30 cellular contexts compared by ENCODE assay signal in genomic region chr3:51429138-51429537, GRCh38.
"Had no signal": no experiment of that assay in that cellular context is flagged by ENCODE, and none has a peak within 500 bp of the region (broad histone marks: within the 10 kb centered on the region; RNA-seq: fewer than 3 reads in every experiment).

No MANE protein-coding gene starts in this region.

- H3K27ac Mint-ChIP-seq: activated B cell treated with CpG ODN at 0.5 μM for 24 hours; activated CD4-positive, alpha-beta memory T cell treated with anti-CD3 and anti-CD28 coated beads for 36 hours; activated CD8-positive, alpha-beta memory T cell treated with anti-CD3 and anti-CD28 coated beads, Interleukin-2, amount 10 ng/mL, durations not matched to agents 7 days and 5 days; activated naive CD4-positive, alpha-beta T cell treated with anti-CD3 and anti-CD28 coated beads for 36 hours; activated naive CD4-positive, alpha-beta T cell treated with anti-CD3 and anti-CD28 coated beads, Interleukin-2, amount 50 U/mL, for 24 hours; activated naive CD8-positive, alpha-beta T cell treated with anti-CD3 and anti-CD28 coated beads for 36 hours; activated T-helper 1 cell treated with anti-CD3 and anti-CD28 coated beads, Interleukin-12 subunit alpha, Interleukin-12 subunit beta, Interleukin-2, Interleukin-4 antibody, amounts not matched to agents 30 ng/mL and 10 ng/mL and 1 ng/mL, durations not matched to agents 14 hours and 24 hours and 36 hours; activated T-helper 2 cell treated with anti-CD3 and anti-CD28 coated beads, Interferon-gamma antibody, Interleukin-2, Interleukin-4, amounts not matched to agents 10 μg/mL and 5 μg/mL and 100 μg/mL, durations not matched to agents 14 hours and 24 hours and 36 hours; T-helper 17 cell; T-helper 2 cell treated with Interferon-gamma antibody and Interleukin-4, amounts not matched to agents 5 μg/mL and 100 μg/mL, for 36 hours had no signal

- H3K27me3 ChIP-seq: brain microvascular endothelial cell, esophagus squamous epithelium, gastroesophageal sphincter had no signal

- H3K27ac ChIP-seq: brain microvascular endothelial cell, epithelial cell of prostate, esophagus squamous epithelium, gastroesophageal sphincter, WERI-Rb-1 had no signal

- ATAC-seq: activated CD4-positive, CD25-positive, alpha-beta regulatory T cell treated with anti-CD3 and anti-CD28 coated beads, Interleukin-2, amount 50 U/mL, for 24 hours; activated CD8-positive, alpha-beta memory T cell treated with anti-CD3 and anti-CD28 coated beads, Interleukin-2, amount 10 ng/mL, durations not matched to agents 7 days and 5 days; activated CD8-positive, alpha-beta T cell treated with anti-CD3 and anti-CD28 coated beads, Interleukin-2, amount 10 ng/mL, durations not matched to agents 7 days and 5 days; gastroesophageal sphincter; T-helper 17 cell had no signal

- H3K4me3 Mint-ChIP-seq: activated B cell treated with CpG ODN at 0.5 μM for 24 hours; activated CD4-positive, alpha-beta memory T cell treated with anti-CD3 and anti-CD28 coated beads for 36 hours; activated CD8-positive, alpha-beta memory T cell treated with anti-CD3 and anti-CD28 coated beads, Interleukin-2, amount 10 ng/mL, durations not matched to agents 7 days and 5 days; activated CD8-positive, alpha-beta T cell treated with anti-CD3 and anti-CD28 coated beads, Interleukin-2, amount 10 ng/mL, durations not matched to agents 7 days and 5 days; activated naive CD4-positive, alpha-beta T cell treated with anti-CD3 and anti-CD28 coated beads for 36 hours; activated naive CD4-positive, alpha-beta T cell treated with anti-CD3 and anti-CD28 coated beads, Interleukin-2, amount 50 U/mL, for 24 hours; activated naive CD8-positive, alpha-beta T cell treated with anti-CD3 and anti-CD28 coated beads for 36 hours; activated T-helper 1 cell treated with anti-CD3 and anti-CD28 coated beads, Interleukin-12 subunit alpha, Interleukin-12 subunit beta, Interleukin-2, Interleukin-4 antibody, amounts not matched to agents 30 ng/mL and 10 ng/mL and 1 ng/mL, durations not matched to agents 14 hours and 24 hours and 36 hours; T-helper 17 cell; T-helper 2 cell treated with Interferon-gamma antibody and Interleukin-4, amounts not matched to agents 5 μg/mL and 100 μg/mL, for 36 hours had no signal

- H3K27me3 Mint-ChIP-seq: activated B cell treated with CpG ODN at 0.5 μM for 24 hours; activated CD4-positive, alpha-beta memory T cell treated with anti-CD3 and anti-CD28 coated beads for 36 hours; activated CD8-positive, alpha-beta memory T cell treated with anti-CD3 and anti-CD28 coated beads, Interleukin-2, amount 10 ng/mL, durations not matched to agents 7 days and 5 days; activated naive CD4-positive, alpha-beta T cell treated with anti-CD3 and anti-CD28 coated beads, Interleukin-2, amount 50 U/mL, for 24 hours; activated naive CD8-positive, alpha-beta T cell treated with anti-CD3 and anti-CD28 coated beads for 36 hours; T-helper 17 cell had no signal

- H3K4me3 ChIP-seq: esophagus squamous epithelium, gastroesophageal sphincter had no signal

- H3K4me1 ChIP-seq: esophagus squamous epithelium had no signal

- H3K9me3 ChIP-seq: esophagus squamous epithelium, gastroesophageal sphincter had no signal

- H3K9me3 Mint-ChIP-seq: activated B cell treated with CpG ODN at 0.5 μM for 24 hours; activated CD4-positive, alpha-beta memory T cell treated with anti-CD3 and anti-CD28 coated beads for 36 hours; activated naive CD4-positive, alpha-beta T cell treated with anti-CD3 and anti-CD28 coated beads for 36 hours; activated naive CD4-positive, alpha-beta T cell treated with anti-CD3 and anti-CD28 coated beads, Interleukin-2, amount 50 U/mL, for 24 hours; activated naive CD8-positive, alpha-beta T cell treated with anti-CD3 and anti-CD28 coated beads for 36 hours; activated T-helper 1 cell treated with anti-CD3 and anti-CD28 coated beads, Interleukin-12 subunit alpha, Interleukin-12 subunit beta, Interleukin-2, Interleukin-4 antibody, amounts not matched to agents 30 ng/mL and 10 ng/mL and 1 ng/mL, durations not matched to agents 14 hours and 24 hours and 36 hours; activated T-helper 2 cell treated with anti-CD3 and anti-CD28 coated beads, Interferon-gamma antibody, Interleukin-2, Interleukin-4, amounts not matched to agents 10 μg/mL and 5 μg/mL and 100 μg/mL, durations not matched to agents 14 hours and 24 hours and 36 hours; T-helper 2 cell treated with Interferon-gamma antibody and Interleukin-4, amounts not matched to agents 5 μg/mL and 100 μg/mL, for 36 hours had no signal

- H3K4me1 Mint-ChIP-seq: activated B cell treated with CpG ODN at 0.5 μM for 24 hours; activated CD8-positive, alpha-beta memory T cell treated with anti-CD3 and anti-CD28 coated beads, Interleukin-2, amount 10 ng/mL, durations not matched to agents 7 days and 5 days; activated naive CD4-positive, alpha-beta T cell treated with anti-CD3 and anti-CD28 coated beads, Interleukin-2, amount 50 U/mL, for 24 hours; activated naive CD8-positive, alpha-beta T cell treated with anti-CD3 and anti-CD28 coated beads for 36 hours had no signal

- DNase-seq: activated B cell treated with CpG ODN at 0.5 μM for 24 hours; activated CD4-positive, alpha-beta memory T cell treated with anti-CD3 and anti-CD28 coated beads for 36 hours; activated CD4-positive, alpha-beta T cell treated with anti-CD3 and anti-CD28 coated beads for 48 hours; activated CD8-positive, alpha-beta memory T cell treated with anti-CD3 and anti-CD28 coated beads, Interleukin-2, amount 10 ng/mL, durations not matched to agents 7 days and 5 days; activated CD8-positive, alpha-beta memory T cell treated with anti-CD3 and anti-CD28 coated beads, Interleukin-2, amount 50 U/mL, for 4 hours; activated CD8-positive, alpha-beta T cell treated with anti-CD3 and anti-CD28 coated beads, Interleukin-2, amount 10 ng/mL, durations not matched to agents 7 days and 5 days; activated effector memory CD4-positive, alpha-beta T cell treated with anti-CD3 and anti-CD28 coated beads, Interleukin-2, amount 50 U/mL, for 16 hours; activated naive CD4-positive, alpha-beta T cell treated with anti-CD3 and anti-CD28 coated beads for 36 hours; activated naive CD8-positive, alpha-beta T cell treated with anti-CD3 and anti-CD28 coated beads for 36 hours; activated T-cell treated with anti-CD3 and anti-CD28 coated beads, Interleukin-2, amount 50 U/mL, for 1 hour; activated T-cell treated with anti-CD3 and anti-CD28 coated beads, Interleukin-2, amount 50 U/mL, for 48 hours; amniotic stem cell; anterior cingulate cortex; brain microvascular endothelial cell; caudate nucleus; cortex of kidney; effector CD8-positive, alpha-beta T cell; esophagus squamous epithelium; foreskin melanocyte; T-helper 1 cell; T-helper 17 cell; T1000; WERI-Rb-1 had no signal
